ENCODE assay signal across 1 cellular context in the genomic region with DNA sequence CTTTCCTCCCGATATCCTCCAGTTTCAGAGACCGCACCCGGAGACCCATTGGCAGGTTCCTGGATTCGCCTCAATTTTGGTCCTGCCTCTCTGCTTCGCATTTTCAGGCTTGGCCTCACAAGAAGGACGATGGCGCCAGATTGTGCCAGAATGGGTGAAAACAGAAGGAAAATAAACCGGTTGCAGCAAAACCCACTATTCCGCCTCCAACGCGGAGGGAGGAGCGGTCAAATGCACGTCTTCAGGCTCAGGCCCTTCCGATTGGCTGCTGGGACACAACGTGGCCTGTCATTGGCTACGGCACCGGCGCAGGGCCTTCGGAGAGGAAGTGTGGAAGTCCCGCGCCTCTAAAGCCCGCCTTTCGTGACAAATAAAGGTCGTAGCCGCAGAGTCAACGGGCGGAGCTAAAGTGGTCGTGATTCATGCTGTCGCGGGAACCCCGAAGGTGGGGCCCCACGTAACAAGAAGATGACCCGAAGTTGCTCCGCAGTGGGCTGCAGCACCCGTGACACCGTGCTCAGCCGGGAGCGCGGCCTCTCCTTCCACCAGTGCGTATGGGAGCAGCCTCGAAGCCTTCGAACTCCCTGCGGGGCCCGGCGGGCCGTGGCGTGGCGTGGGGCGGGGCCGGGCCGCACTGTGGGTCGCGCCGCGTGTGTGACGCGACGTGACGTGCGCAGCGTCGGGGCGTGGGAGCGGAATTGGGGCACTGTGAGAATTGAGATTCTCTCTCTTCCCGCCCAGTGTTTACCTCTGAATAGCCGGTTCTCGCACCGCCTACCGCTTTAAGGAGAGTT.
TF ChIP-seq lines count a peak whose summit lies in the region.

A gene with protein sequence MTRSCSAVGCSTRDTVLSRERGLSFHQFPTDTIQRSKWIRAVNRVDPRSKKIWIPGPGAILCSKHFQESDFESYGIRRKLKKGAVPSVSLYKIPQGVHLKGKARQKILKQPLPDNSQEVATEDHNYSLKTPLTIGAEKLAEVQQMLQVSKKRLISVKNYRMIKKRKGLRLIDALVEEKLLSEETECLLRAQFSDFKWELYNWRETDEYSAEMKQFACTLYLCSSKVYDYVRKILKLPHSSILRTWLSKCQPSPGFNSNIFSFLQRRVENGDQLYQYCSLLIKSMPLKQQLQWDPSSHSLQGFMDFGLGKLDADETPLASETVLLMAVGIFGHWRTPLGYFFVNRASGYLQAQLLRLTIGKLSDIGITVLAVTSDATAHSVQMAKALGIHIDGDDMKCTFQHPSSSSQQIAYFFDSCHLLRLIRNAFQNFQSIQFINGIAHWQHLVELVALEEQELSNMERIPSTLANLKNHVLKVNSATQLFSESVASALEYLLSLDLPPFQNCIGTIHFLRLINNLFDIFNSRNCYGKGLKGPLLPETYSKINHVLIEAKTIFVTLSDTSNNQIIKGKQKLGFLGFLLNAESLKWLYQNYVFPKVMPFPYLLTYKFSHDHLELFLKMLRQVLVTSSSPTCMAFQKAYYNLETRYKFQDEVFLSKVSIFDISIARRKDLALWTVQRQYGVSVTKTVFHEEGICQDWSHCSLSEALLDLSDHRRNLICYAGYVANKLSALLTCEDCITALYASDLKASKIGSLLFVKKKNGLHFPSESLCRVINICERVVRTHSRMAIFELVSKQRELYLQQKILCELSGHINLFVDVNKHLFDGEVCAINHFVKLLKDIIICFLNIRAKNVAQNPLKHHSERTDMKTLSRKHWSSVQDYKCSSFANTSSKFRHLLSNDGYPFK (plus strand): TSS at position 401 of the 794 bp plus-strand sequence. CDS start 68 bp downstream, at position 469.

TF ChIP-seq in HepG2, 621 proteins besides CTCF, POLR2A, EP300 and RAD21 (continued from another document and continues in another):
- TF ChIP-seq ZNF414 (CRISPR knock-in tag; IDR thresholded peaks at IDR 0.05) (no peak), E2F2 (CRISPR knock-in tag; IDR thresholded peaks at IDR 0.05; ENCODE audit: borderline replicate concordance) (peak; percentile 78; the same call in 1 of the 2 replicates), ZBTB1 (CRISPR knock-in tag; IDR thresholded peaks at IDR 0.05; ENCODE audit: borderline replicate concordance) (no peak), ZNF33B (CRISPR knock-in tag; IDR thresholded peaks at IDR 0.05) (no peak), ZFP62 (CRISPR knock-in tag; IDR thresholded peaks at IDR 0.05) (no peak), NKX3-1 (CRISPR knock-in tag; IDR thresholded peaks at IDR 0.05) (0 out of 2 replicates have a peak, but pooled peaks have one; percentile 30), ZNF430 (CRISPR knock-in tag; IDR thresholded peaks at IDR 0.05) (0 out of 2 replicates have a peak, but pooled peaks have one; percentile 43), ATF6 (CRISPR knock-in tag; conservative IDR thresholded peaks at IDR 0.05) (no peak), AKAP8 (CRISPR knock-in tag; IDR thresholded peaks at IDR 0.05) (peak; percentile 89), TBX2 (CRISPR knock-in tag; IDR thresholded peaks at IDR 0.05; ENCODE audit: borderline replicate concordance) (peak; percentile 89), ELF1 (CRISPR knock-in tag; IDR thresholded peaks at IDR 0.05) (peak; percentile 89), TRIM24 (CRISPR knock-in tag; IDR thresholded peaks at IDR 0.05) (no peak), ZNF776 (CRISPR knock-in tag; IDR thresholded peaks at IDR 0.05) (no peak; the same call in 1 of the 2 replicates), XBP1 (CRISPR knock-in tag; IDR thresholded peaks at IDR 0.05) (no peak), ZNF263 (CRISPR knock-in tag; IDR thresholded peaks at IDR 0.05) (no peak; the same call in none of the 2 replicates), ATF2 (CRISPR knock-in tag; IDR thresholded peaks at IDR 0.05) (peak; percentile 52), ATF7 (IDR thresholded peaks at IDR 0.05) (no peak), ATF7 (CRISPR knock-in tag; IDR thresholded peaks at IDR 0.05) (no peak), NCOR1 (IDR thresholded peaks at IDR 0.05; ENCODE audit: borderline replicate concordance, low read length) (peak; percentile 24; the same call in 1 of the 2 replicates), PRDM10 (CRISPR knock-in tag; IDR thresholded peaks at IDR 0.05; ENCODE audit: low read depth) (peak; percentile 17; the same call in 1 of the 2 replicates), CHD4 (IDR thresholded peaks at IDR 0.05; ENCODE audit: borderline replicate concordance, low read length) (no peak), ZNF180 (CRISPR knock-in tag; IDR thresholded peaks at IDR 0.05; ENCODE audit: borderline replicate concordance, low read depth) (no peak), ZSCAN20 (CRISPR knock-in tag; IDR thresholded peaks at IDR 0.05; ENCODE audit: borderline replicate concordance) (0 out of 2 replicates have a peak, but pooled peaks have one; percentile 44), CSRNP2 (CRISPR knock-in tag; conservative IDR thresholded peaks at IDR 0.05; ENCODE audit: low read depth) (no peak), ZNF746 (CRISPR knock-in tag; IDR thresholded peaks at IDR 0.05) (no peak; the same call in 1 of the 2 replicates)
- TF ChIP-seq, protein P1, sequence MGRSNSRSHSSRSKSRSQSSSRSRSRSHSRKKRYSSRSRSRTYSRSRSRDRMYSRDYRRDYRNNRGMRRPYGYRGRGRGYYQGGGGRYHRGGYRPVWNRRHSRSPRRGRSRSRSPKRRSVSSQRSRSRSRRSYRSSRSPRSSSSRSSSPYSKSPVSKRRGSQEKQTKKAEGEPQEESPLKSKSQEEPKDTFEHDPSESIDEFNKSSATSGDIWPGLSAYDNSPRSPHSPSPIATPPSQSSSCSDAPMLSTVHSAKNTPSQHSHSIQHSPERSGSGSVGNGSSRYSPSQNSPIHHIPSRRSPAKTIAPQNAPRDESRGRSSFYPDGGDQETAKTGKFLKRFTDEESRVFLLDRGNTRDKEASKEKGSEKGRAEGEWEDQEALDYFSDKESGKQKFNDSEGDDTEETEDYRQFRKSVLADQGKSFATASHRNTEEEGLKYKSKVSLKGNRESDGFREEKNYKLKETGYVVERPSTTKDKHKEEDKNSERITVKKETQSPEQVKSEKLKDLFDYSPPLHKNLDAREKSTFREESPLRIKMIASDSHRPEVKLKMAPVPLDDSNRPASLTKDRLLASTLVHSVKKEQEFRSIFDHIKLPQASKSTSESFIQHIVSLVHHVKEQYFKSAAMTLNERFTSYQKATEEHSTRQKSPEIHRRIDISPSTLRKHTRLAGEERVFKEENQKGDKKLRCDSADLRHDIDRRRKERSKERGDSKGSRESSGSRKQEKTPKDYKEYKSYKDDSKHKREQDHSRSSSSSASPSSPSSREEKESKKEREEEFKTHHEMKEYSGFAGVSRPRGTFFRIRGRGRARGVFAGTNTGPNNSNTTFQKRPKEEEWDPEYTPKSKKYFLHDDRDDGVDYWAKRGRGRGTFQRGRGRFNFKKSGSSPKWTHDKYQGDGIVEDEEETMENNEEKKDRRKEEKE (IDR thresholded peaks at IDR 0.05) = no peak
- TF ChIP-seq, protein P2, sequence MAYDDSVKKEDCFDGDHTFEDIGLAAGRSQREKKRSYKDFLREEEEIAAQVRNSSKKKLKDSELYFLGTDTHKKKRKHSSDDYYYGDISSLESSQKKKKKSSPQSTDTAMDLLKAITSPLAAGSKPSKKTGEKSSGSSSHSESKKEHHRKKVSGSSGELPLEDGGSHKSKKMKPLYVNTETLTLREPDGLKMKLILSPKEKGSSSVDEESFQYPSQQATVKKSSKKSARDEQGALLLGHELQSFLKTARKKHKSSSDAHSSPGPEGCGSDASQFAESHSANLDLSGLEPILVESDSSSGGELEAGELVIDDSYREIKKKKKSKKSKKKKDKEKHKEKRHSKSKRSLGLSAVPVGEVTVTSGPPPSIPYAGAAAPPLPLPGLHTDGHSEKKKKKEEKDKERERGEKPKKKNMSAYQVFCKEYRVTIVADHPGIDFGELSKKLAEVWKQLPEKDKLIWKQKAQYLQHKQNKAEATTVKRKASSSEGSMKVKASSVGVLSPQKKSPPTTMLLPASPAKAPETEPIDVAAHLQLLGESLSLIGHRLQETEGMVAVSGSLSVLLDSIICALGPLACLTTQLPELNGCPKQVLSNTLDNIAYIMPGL (CRISPR knock-in tag; IDR thresholded peaks at IDR 0.05; ENCODE audit: borderline replicate concordance in 1 of 2, low read depth in 1 of 2) = peak; percentile 64 to 89; a peak in 3 of 4 replicates
